ENCODE assay signal across 18 cellular contexts in genomic region chr4:95546236-95546635, GRCh38. TPM values are rescaled to one million over a fixed set of nuclear protein-coding genes. Genes with fewer than 3 reads are reported as not detected.
DNase-seq lines count a peak whose midpoint lies in the region; ATAC-seq and TF ChIP-seq lines count a peak whose summit lies in the region.
"Had no signal": no experiment of that assay in that cellular context is flagged by ENCODE, and none has a peak within 500 bp of the region (broad histone marks: within the 10 kb centered on the region; RNA-seq: fewer than 3 reads in every experiment).

No MANE protein-coding gene starts in this region.

- no peaks in the 10 kb centered on the region for H3K9me3 Mint-ChIP-seq in MCF 10A (ENCODE audit: unreplicated experiment)
- H3K9me3 Mint-ChIP-seq in nephron progenitor cell = no peaks in the 10 kb centered on the region
- no peaks in the 10 kb centered on the region for H3K9me3 Mint-ChIP-seq in activated naive CD4-positive, alpha-beta T cell treated with anti-CD3 and anti-CD28 coated beads for 36 hours
- H3K9me3 Mint-ChIP-seq: stimulated activated naive CD8-positive, alpha-beta T cell treated with anti-CD3 and anti-CD28 coated beads, Interleukin-15, amount 100 ng/mL, for 72 hours; T-helper 1 cell treated with Interleukin-12 subunit alpha and Interleukin-12 subunit beta and Interleukin-4 antibody, amounts not matched to agents 30 μg/mL and 1 μg/mL, for 36 hours had no signal

- H3K27me3 Mint-ChIP-seq in MCF 10A (ENCODE audit: insufficient read depth, unreplicated experiment) = peaks cover 51% of the 10 kb centered on the region
- peaks cover 14% of the 10 kb centered on the region for H3K27me3 Mint-ChIP-seq in nephron progenitor cell (ENCODE audit: low read depth, poor library complexity)
- H3K27me3 Mint-ChIP-seq in activated naive CD4-positive, alpha-beta T cell treated with anti-CD3 and anti-CD28 coated beads for 36 hours (ENCODE audit: low read depth) = peaks cover 40% of the 10 kb centered on the region

- H3K4me3 Mint-ChIP-seq in MCF 10A (ENCODE audit: unreplicated experiment) (no peak overlapping the region), nephron progenitor cell (peak overlapping the region; percentile 89)
- H3K4me3 Mint-ChIP-seq in activated naive CD4-positive, alpha-beta T cell treated with anti-CD3 and anti-CD28 coated beads for 36 hours = no peak overlapping the region
- H3K4me3 Mint-ChIP-seq: activated T-cell treated with anti-CD3 and anti-CD28 coated beads, Interleukin-2, amount 50 U/mL, for 72 hours; stimulated activated naive CD8-positive, alpha-beta T cell treated with anti-CD3 and anti-CD28 coated beads, Interleukin-15, amount 100 ng/mL, for 72 hours; T-helper 1 cell treated with Interleukin-12 subunit alpha and Interleukin-12 subunit beta and Interleukin-4 antibody, amounts not matched to agents 30 μg/mL and 1 μg/mL, for 36 hours had no signal

- CTCF ChIA-PET in MCF 10A (lab: Yijun Ruan, JAX) = interaction anchor here (0.6 to 2.6 kb wide), 6 partner anchors 14 to 450 kb away, joined by 3 to 10 read pairs (median 4); no protein-coding TSS in a partner anchor
- CTCF ChIA-PET in activated naive CD4-positive, alpha-beta T cell treated with anti-CD3 and anti-CD28 coated beads for 36 hours (lab: Charles Lee) = no interaction called here

- intact Hi-C loops in breast epithelium (cut with DNase I; ENCODE audit: low total_unique reads) = no loop called here
- intact Hi-C loops in MCF 10A (cut with micrococcal nuclease) = no loop called here
- intact Hi-C loops in upper lobe of right lung (cut with DNase I) = no loop called here
- intact Hi-C loops in activated naive CD4-positive, alpha-beta T cell treated with anti-CD3 and anti-CD28 coated beads for 36 hours (cut with micrococcal nuclease) = loop anchor here (10.0 kb wide), 1 partner anchor 381 kb away; no protein-coding TSS in a partner anchor

- H3K36me3 ChIP-seq in breast epithelium (no peaks in the 10 kb centered on the region), endocrine pancreas (ENCODE audit: control insufficient read depth, insufficient read depth, low read length) (no peaks in the 10 kb centered on the region), upper lobe of right lung (no peaks in the 10 kb centered on the region)
- H3K36me3 ChIP-seq: brain microvascular endothelial cell had no signal

- no peaks in the 10 kb centered on the region for H3K4me1 ChIP-seq in breast epithelium
- no peaks in the 10 kb centered on the region for H3K4me1 ChIP-seq in endocrine pancreas (ENCODE audit: control insufficient read depth, insufficient read depth, low read length)
- H3K4me1 ChIP-seq in upper lobe of right lung = no peaks in the 10 kb centered on the region

- TF ChIP-seq CTCF in breast epithelium (IDR thresholded peaks at IDR 0.05) (no peak), MCF 10A (IDR thresholded peaks at IDR 0.05; ENCODE audit: unreplicated experiment) (no peak), nephron progenitor cell (IDR thresholded peaks at IDR 0.05) (no peak), upper lobe of right lung (IDR thresholded peaks at IDR 0.05) (no peak)

- no peak overlapping the region for H3K9ac ChIP-seq in endocrine pancreas (ENCODE audit: control insufficient read depth, insufficient read depth, low read length)

- H3K27me3 ChIP-seq in breast epithelium (peaks cover 4 to 20% of the 10 kb centered on the region in 2 donors), endocrine pancreas (ENCODE audit: control insufficient read depth, insufficient read depth, low read length) (no peaks in the 10 kb centered on the region), upper lobe of right lung (peaks cover 12% of the 10 kb centered on the region)

- H3K27ac Mint-ChIP-seq in MCF 10A (ENCODE audit: low read depth, unreplicated experiment) (no peak overlapping the region), nephron progenitor cell (no peak overlapping the region)
- H3K27ac Mint-ChIP-seq in activated naive CD4-positive, alpha-beta T cell treated with anti-CD3 and anti-CD28 coated beads for 36 hours = no peak overlapping the region
- H3K27ac Mint-ChIP-seq: activated T-cell treated with anti-CD3 and anti-CD28 coated beads, Interleukin-2, amount 50 U/mL, for 72 hours; stimulated activated naive CD8-positive, alpha-beta T cell treated with anti-CD3 and anti-CD28 coated beads, Interleukin-15, amount 100 ng/mL, for 72 hours; T-helper 1 cell treated with Interleukin-12 subunit alpha and Interleukin-12 subunit beta and Interleukin-4 antibody, amounts not matched to agents 30 μg/mL and 1 μg/mL, for 36 hours had no signal

- TF ChIP-seq POLR2A in breast epithelium (IDR thresholded peaks at IDR 0.05) = no peak

- no peaks in the 10 kb centered on the region for H3K9me3 ChIP-seq in breast epithelium
- no peaks in the 10 kb centered on the region for H3K9me3 ChIP-seq in endocrine pancreas (ENCODE audit: control insufficient read depth, low read length)
- no peaks in the 10 kb centered on the region for H3K9me3 ChIP-seq in upper lobe of right lung
- H3K9me3 ChIP-seq: mucosa of descending colon had no signal

- peak overlapping the region in 1 of 2 donors; percentile 79 for H3K27ac ChIP-seq in breast epithelium
- H3K27ac ChIP-seq in upper lobe of right lung = no peak overlapping the region
- H3K27ac ChIP-seq: 22Rv1, brain microvascular endothelial cell had no signal

- POLR2A ChIA-PET in MCF 10A (lab: Yijun Ruan, JAX) = interaction anchor here (0.5 kb wide), 1 partner anchor 49 kb away, joined by 3 read pairs; no protein-coding TSS in a partner anchor

- ATAC-seq in upper lobe of right lung = no peak
- ATAC-seq in HG03135 (IDR thresholded peaks at IDR 0.05; ENCODE audit: unreplicated experiment) = no peak
- ATAC-seq: activated T-cell treated with anti-CD3 and anti-CD28 coated beads, Interleukin-2, amount 50 U/mL, for 72 hours; mucosa of descending colon; stimulated activated naive CD8-positive, alpha-beta T cell treated with anti-CD3 and anti-CD28 coated beads, Interleukin-15, amount 100 ng/mL, for 72 hours had no signal

- BruUV-seq in MCF 10A (replicated peaks; lab: Mats Ljungman, UMichigan) = no TSS peak

- DNase-seq in breast epithelium (ENCODE audit: low spot score in 2 of 2) (no peak), MCF 10A (ENCODE audit: unreplicated experiment) (no peak), nephron progenitor cell (no peak), upper lobe of right lung (no peak), NCI-H128 (lab: John Stamatoyannopoulos, UW; ENCODE audit: unreplicated experiment) (no peak)
- DNase-seq in activated naive CD4-positive, alpha-beta T cell treated with anti-CD3 and anti-CD28 coated beads for 36 hours = no peak
- DNase-seq: activated CD4-positive, alpha-beta T cell treated with anti-CD3 and anti-CD28 coated beads, Interleukin-2, amount 50 U/mL, for 1 hour; activated T-cell treated with anti-CD3 and anti-CD28 coated beads, Interleukin-2, amount 50 U/mL, for 72 hours; brain microvascular endothelial cell; IMR-90; mucosa of descending colon; NCI-H1105 treated with DMSO at 0.1 percent for 48 hours; NCI-H524 treated with DMSO at 0.1 percent for 48 hours; stimulated activated naive CD8-positive, alpha-beta T cell treated with anti-CD3 and anti-CD28 coated beads, Interleukin-15, amount 100 ng/mL, for 72 hours had no signal

- peak overlapping the region in 2 of 3 donors; percentile 66 to 86 for H3K4me3 ChIP-seq in breast epithelium
- peak overlapping the region; percentile 40 for H3K4me3 ChIP-seq in endocrine pancreas (ENCODE audit: control insufficient read depth, insufficient read depth, low read length)
- H3K4me3 ChIP-seq in upper lobe of right lung = peak overlapping the region; percentile 56
- H3K4me3 ChIP-seq: mucosa of descending colon had no signal

- H3K36me3 Mint-ChIP-seq in MCF 10A (ENCODE audit: insufficient read depth, unreplicated experiment) (no peaks in the 10 kb centered on the region), nephron progenitor cell (ENCODE audit: low read depth) (no peaks in the 10 kb centered on the region)
- H3K36me3 Mint-ChIP-seq in activated naive CD4-positive, alpha-beta T cell treated with anti-CD3 and anti-CD28 coated beads for 36 hours (ENCODE audit: low read depth) = no peaks in the 10 kb centered on the region

- H3K4me1 Mint-ChIP-seq in MCF 10A (ENCODE audit: insufficient read depth, unreplicated experiment) (peaks cover 6% of the 10 kb centered on the region), nephron progenitor cell (peaks cover 56% of the 10 kb centered on the region)
- peaks cover 15% of the 10 kb centered on the region for H3K4me1 Mint-ChIP-seq in activated naive CD4-positive, alpha-beta T cell treated with anti-CD3 and anti-CD28 coated beads for 36 hours (ENCODE audit: low read depth)

RNA-seq across cellular contexts. Expression of gene UNC5C, which starts 2.5 kb away (rescaled TPM):
- total RNA-seq in breast epithelium = 10 to 100 TPM in 1 of 3 donors, 1 to 10 TPM in 2; 6.2 to 20.9 (median 6.2) TPM
- not detected in 2 replicates for total RNA-seq in MCF 10A (2022)
- 6.7 TPM for total RNA-seq in upper lobe of right lung
- total RNA-seq in activated naive CD4-positive, alpha-beta T cell treated with anti-CD3 and anti-CD28 coated beads for 36 hours = not detected
